In genomic region chr3:13083898-13084297, GRCh38 we compare ENCODE assay signal across 16 cellular contexts. TPM values are rescaled to one million over a fixed set of nuclear protein-coding genes. Genes with fewer than 3 reads are reported as not detected.
DNase-seq lines count a peak whose midpoint lies in the region; ATAC-seq and TF ChIP-seq lines count a peak whose summit lies in the region.
"Had no signal": no experiment of that assay in that cellular context is flagged by ENCODE, and none has a peak within 500 bp of the region (broad histone marks: within the 10 kb centered on the region; RNA-seq: fewer than 3 reads in every experiment).

No MANE protein-coding gene starts in this region.

- no peaks in the 10 kb centered on the region for H3K9me3 ChIP-seq in BLaER1 treated with 17β-estradiol and CSF1 and Interleukin-3, amounts not matched to agents 10 nM and 100 nM (replicated peaks in 1 of 11)
- H3K9me3 ChIP-seq in Peyer's patch (no peaks in the 10 kb centered on the region), A673 (ENCODE audit: low read depth, low read length, poor library complexity, severe bottlenecking) (no peaks in the 10 kb centered on the region)
- H3K9me3 ChIP-seq: A549, left ventricle myocardium inferior, tibial nerve had no signal

- H3K27me3 ChIP-seq in BLaER1 treated with 17β-estradiol and CSF1 and Interleukin-3, amounts not matched to agents 10 nM and 100 nM: peaks cover 0 to 3% (median 0%) of the 10 kb centered on the region in 11 experiments; a peak in 1 of 22 replicates
- no peaks in the 10 kb centered on the region for H3K27me3 ChIP-seq in Peyer's patch
- H3K27me3 ChIP-seq in A673 (replicated peaks; ENCODE audit: insufficient read depth, low read depth, low read length, poor library complexity): no peaks in the 10 kb centered on the region
- H3K27me3 ChIP-seq: tibial nerve had no signal

- TF ChIP-seq CTCF in Peyer's patch (IDR thresholded peaks at IDR 0.05): no peak
- TF ChIP-seq CTCF in A673 (conservative IDR thresholded peaks at IDR 0.05; ENCODE audit: low read depth, low read length): no peak

- no peaks in the 10 kb centered on the region for H3K36me3 ChIP-seq in BLaER1 treated with 17β-estradiol and CSF1 and Interleukin-3, amounts not matched to agents 10 nM and 100 nM
- H3K36me3 ChIP-seq in Peyer's patch (no peaks in the 10 kb centered on the region), A673 (ENCODE audit: insufficient read depth, low read length, poor library complexity, severe bottlenecking) (no peaks in the 10 kb centered on the region)
- H3K36me3 ChIP-seq: left ventricle myocardium inferior, tibial nerve had no signal

- peak in 2 of 3 donors; percentile 73 to 74 for DNase-seq in Peyer's patch
- DNase-seq in stimulated activated CD4-positive, alpha-beta T cell treated with anti-CD3 and anti-CD28 coated beads, Interleukin-15, amount 100 ng/mL, for 24 hours: no peak
- DNase-seq in A673 (ENCODE audit: low spot score): no peak
- no peak for DNase-seq in NCI-H2196 treated with DMSO at 0.1 percent for 48 hours (lab: John Stamatoyannopoulos, UW; ENCODE audit: unreplicated experiment)
- DNase-seq: erythroblast, hippocampal formation, left ventricle myocardium inferior, NCI-H2171 had no signal

- peak overlapping the region in 4 of 11 experiments; percentile 3 to 49 (median 20); a peak in 5 of 22 replicates for H3K27ac ChIP-seq in BLaER1 treated with 17β-estradiol and CSF1 and Interleukin-3, amounts not matched to agents 10 nM and 100 nM
- H3K27ac ChIP-seq in Peyer's patch (peak overlapping the region in 1 of 4 donors; percentile 76), A673 (ENCODE audit: low read depth, low read length, poor library complexity, severe bottlenecking) (no peak overlapping the region)
- H3K27ac ChIP-seq: A549, skin epidermis, tibial nerve had no signal

- TF ChIP-seq POLR2A in Peyer's patch (IDR thresholded peaks at IDR 0.05): no peak

- intact Hi-C loops in A673 (cut with micrococcal nuclease; ENCODE audit: unreplicated experiment): no loop called here

- peaks cover 33 to 99% (median 96%) of the 10 kb centered on the region in 10 experiments for H3K4me1 ChIP-seq in BLaER1 treated with 17β-estradiol and CSF1 and Interleukin-3, amounts not matched to agents 10 nM and 100 nM
- H3K4me1 ChIP-seq in Peyer's patch (peaks cover 0 to 24% (median 9%) of the 10 kb centered on the region in 4 donors), A673 (ENCODE audit: insufficient read depth, low read length, poor library complexity, severe bottlenecking) (no peaks in the 10 kb centered on the region)
- H3K4me1 ChIP-seq: A549 had no signal

- peak overlapping the region in 4 of 11 experiments; percentile 1 to 20 (median 3); a peak in 1 of 22 replicates for H3K9ac ChIP-seq in BLaER1 treated with 17β-estradiol and CSF1 and Interleukin-3, amounts not matched to agents 10 nM and 100 nM

- CTCF ChIA-PET in A673 (lab: Charles Lee): no interaction called here

- peak; percentile 44 for ATAC-seq in GM19438 (IDR thresholded peaks at IDR 0.05; ENCODE audit: low read depth, unreplicated experiment)
- ATAC-seq in HG02852 (IDR thresholded peaks at IDR 0.05; ENCODE audit: unreplicated experiment): peak; percentile 58
- no peak for ATAC-seq in GM21526 (IDR thresholded peaks at IDR 0.05; ENCODE audit: low FRiP score, unreplicated experiment)
- ATAC-seq: A549, WTC11 had no signal

- POLR2A ChIA-PET in A673 (lab: Charles Lee; ENCODE audit: low non-redundant PET): no interaction called here

- BruUV-seq in A673 (replicated peaks; lab: Mats Ljungman, UMichigan): no TSS peak

- peak overlapping the region; percentile 4 to 93 (median 78); a peak in 19 of 22 replicates for H3K4me2 ChIP-seq in BLaER1 treated with 17β-estradiol and CSF1 and Interleukin-3, amounts not matched to agents 10 nM and 100 nM
- H3K4me2 ChIP-seq: A549 had no signal

- no peak overlapping the region for H3K4me3 ChIP-seq in BLaER1 treated with 17β-estradiol and CSF1 and Interleukin-3, amounts not matched to agents 10 nM and 100 nM
- H3K4me3 ChIP-seq in Peyer's patch: no peak overlapping the region
- no peak overlapping the region for H3K4me3 ChIP-seq in A673 (ENCODE audit: low read depth, low read length, poor library complexity, severe bottlenecking)
- H3K4me3 ChIP-seq: A549, left ventricle myocardium inferior, skin epidermis, tibial nerve had no signal

- H4K20me1 ChIP-seq in BLaER1 treated with 17β-estradiol and CSF1 and Interleukin-3, amounts not matched to agents 10 nM and 100 nM: peaks cover 0 to 12% (median 0%) of the 10 kb centered on the region in 11 experiments; a peak in 1 of 22 replicates

RNA-seq across cellular contexts. Expression of gene IQSEC1, which starts 10.7 kb away (rescaled TPM):
- 10 to 100 TPM; 13.7 to 59.4 (median 35.5) TPM for total RNA-seq in Peyer's patch
- 13.0 and 15.4 TPM in 2 replicates for total RNA-seq in A673 (2021)

Comparison
In these comparisons a context has a peak if more than half of its experiments do, and no peak if none do; other contexts are left out.
1. DNase-seq: peak in Peyer's patch (2 of 3); none in stimulated activated CD4-positive, alpha-beta T cell treated with anti-CD3 and anti-CD28 coated beads, Interleukin-15, amount 100 ng/mL, for 24 hours (single experiment), A673 (single experiment) and NCI-H2196 treated with DMSO at 0.1 percent for 48 hours (single experiment).